ENCODE assay signal across 1 cellular context in the genomic region with DNA sequence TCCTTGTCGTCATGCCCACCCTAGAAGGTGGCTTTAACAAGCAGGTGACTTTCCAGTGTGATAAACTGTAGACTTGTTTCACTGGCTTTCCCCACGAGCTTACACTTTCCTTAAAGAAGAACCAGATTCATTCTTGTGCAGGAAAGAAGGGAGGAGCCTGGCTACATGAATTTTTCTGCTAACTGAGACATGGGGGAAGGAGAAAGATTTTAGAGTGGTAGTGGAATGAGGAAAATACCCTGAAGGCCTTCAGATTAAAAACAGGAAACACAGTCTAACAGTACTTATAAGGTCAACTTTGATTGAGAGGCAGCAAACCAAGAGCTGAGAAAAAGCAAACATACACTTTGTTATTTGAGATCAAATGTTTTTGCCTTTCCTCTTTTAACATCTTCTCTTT.
TF ChIP-seq lines count a peak whose summit lies in the region.

No MANE protein-coding gene starts in this region.

TF ChIP-seq in GM23338, 12 proteins besides CTCF, POLR2A, EP300 and RAD21 (continued from another document):
- TF ChIP-seq, protein P1, sequence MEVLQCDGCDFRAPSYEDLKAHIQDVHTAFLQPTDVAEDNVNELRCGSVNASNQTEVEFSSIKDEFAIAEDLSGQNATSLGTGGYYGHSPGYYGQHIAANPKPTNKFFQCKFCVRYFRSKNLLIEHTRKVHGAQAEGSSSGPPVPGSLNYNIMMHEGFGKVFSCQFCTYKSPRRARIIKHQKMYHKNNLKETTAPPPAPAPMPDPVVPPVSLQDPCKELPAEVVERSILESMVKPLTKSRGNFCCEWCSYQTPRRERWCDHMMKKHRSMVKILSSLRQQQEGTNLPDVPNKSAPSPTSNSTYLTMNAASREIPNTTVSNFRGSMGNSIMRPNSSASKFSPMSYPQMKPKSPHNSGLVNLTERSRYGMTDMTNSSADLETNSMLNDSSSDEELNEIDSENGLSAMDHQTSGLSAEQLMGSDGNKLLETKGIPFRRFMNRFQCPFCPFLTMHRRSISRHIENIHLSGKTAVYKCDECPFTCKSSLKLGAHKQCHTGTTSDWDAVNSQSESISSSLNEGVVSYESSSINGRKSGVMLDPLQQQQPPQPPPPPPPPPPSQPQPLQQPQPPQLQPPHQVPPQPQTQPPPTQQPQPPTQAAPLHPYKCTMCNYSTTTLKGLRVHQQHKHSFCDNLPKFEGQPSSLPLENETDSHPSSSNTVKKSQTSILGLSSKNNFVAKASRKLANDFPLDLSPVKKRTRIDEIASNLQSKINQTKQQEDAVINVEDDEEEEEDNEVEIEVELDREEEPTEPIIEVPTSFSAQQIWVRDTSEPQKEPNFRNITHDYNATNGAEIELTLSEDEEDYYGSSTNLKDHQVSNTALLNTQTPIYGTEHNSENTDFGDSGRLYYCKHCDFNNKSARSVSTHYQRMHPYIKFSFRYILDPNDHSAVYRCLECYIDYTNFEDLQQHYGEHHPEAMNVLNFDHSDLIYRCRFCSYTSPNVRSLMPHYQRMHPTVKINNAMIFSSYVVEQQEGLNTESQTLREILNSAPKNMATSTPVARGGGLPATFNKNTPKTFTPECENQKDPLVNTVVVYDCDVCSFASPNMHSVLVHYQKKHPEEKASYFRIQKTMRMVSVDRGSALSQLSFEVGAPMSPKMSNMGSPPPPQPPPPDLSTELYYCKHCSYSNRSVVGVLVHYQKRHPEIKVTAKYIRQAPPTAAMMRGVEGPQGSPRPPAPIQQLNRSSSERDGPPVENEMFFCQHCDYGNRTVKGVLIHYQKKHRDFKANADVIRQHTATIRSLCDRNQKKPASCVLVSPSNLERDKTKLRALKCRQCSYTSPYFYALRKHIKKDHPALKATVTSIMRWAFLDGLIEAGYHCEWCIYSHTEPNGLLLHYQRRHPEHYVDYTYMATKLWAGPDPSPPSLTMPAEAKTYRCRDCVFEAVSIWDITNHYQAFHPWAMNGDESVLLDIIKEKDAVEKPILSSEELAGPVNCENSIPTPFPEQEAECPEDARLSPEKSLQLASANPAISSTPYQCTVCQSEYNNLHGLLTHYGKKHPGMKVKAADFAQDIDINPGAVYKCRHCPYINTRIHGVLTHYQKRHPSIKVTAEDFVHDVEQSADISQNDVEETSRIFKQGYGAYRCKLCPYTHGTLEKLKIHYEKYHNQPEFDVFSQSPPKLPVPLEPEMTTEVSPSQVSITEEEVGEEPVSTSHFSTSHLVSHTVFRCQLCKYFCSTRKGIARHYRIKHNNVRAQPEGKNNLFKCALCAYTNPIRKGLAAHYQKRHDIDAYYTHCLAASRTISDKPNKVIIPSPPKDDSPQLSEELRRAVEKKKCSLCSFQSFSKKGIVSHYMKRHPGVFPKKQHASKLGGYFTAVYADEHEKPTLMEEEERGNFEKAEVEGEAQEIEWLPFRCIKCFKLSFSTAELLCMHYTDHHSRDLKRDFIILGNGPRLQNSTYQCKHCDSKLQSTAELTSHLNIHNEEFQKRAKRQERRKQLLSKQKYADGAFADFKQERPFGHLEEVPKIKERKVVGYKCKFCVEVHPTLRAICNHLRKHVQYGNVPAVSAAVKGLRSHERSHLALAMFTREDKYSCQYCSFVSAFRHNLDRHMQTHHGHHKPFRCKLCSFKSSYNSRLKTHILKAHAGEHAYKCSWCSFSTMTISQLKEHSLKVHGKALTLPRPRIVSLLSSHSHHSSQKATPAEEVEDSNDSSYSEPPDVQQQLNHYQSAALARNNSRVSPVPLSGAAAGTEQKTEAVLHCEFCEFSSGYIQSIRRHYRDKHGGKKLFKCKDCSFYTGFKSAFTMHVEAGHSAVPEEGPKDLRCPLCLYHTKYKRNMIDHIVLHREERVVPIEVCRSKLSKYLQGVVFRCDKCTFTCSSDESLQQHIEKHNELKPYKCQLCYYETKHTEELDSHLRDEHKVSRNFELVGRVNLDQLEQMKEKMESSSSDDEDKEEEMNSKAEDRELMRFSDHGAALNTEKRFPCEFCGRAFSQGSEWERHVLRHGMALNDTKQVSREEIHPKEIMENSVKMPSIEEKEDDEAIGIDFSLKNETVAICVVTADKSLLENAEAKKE (CRISPR knock-in tag; IDR thresholded peaks at IDR 0.05), result no peak
- TF ChIP-seq ZNF114 (CRISPR knock-in tag; IDR thresholded peaks at IDR 0.05) (no peak), EZH2phosphoT487 (IDR thresholded peaks at IDR 0.05; ENCODE audit: unreplicated experiment) (no peak), CREB1 (CRISPR knock-in tag; IDR thresholded peaks at IDR 0.05; ENCODE audit: low read depth) (no peak), JUNB (IDR thresholded peaks at IDR 0.05; ENCODE audit: unreplicated experiment) (no peak), NANOG (IDR thresholded peaks at IDR 0.05; ENCODE audit: borderline replicate concordance) (no peak), STAT1 (IDR thresholded peaks at IDR 0.05; ENCODE audit: unreplicated experiment) (no peak)
- TF ChIP-seq, protein P2, sequence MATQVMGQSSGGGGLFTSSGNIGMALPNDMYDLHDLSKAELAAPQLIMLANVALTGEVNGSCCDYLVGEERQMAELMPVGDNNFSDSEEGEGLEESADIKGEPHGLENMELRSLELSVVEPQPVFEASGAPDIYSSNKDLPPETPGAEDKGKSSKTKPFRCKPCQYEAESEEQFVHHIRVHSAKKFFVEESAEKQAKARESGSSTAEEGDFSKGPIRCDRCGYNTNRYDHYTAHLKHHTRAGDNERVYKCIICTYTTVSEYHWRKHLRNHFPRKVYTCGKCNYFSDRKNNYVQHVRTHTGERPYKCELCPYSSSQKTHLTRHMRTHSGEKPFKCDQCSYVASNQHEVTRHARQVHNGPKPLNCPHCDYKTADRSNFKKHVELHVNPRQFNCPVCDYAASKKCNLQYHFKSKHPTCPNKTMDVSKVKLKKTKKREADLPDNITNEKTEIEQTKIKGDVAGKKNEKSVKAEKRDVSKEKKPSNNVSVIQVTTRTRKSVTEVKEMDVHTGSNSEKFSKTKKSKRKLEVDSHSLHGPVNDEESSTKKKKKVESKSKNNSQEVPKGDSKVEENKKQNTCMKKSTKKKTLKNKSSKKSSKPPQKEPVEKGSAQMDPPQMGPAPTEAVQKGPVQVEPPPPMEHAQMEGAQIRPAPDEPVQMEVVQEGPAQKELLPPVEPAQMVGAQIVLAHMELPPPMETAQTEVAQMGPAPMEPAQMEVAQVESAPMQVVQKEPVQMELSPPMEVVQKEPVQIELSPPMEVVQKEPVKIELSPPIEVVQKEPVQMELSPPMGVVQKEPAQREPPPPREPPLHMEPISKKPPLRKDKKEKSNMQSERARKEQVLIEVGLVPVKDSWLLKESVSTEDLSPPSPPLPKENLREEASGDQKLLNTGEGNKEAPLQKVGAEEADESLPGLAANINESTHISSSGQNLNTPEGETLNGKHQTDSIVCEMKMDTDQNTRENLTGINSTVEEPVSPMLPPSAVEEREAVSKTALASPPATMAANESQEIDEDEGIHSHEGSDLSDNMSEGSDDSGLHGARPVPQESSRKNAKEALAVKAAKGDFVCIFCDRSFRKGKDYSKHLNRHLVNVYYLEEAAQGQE (IDR thresholded peaks at IDR 0.05; ENCODE audit: unreplicated experiment), result no peak
- TF ChIP-seq, protein P3, sequence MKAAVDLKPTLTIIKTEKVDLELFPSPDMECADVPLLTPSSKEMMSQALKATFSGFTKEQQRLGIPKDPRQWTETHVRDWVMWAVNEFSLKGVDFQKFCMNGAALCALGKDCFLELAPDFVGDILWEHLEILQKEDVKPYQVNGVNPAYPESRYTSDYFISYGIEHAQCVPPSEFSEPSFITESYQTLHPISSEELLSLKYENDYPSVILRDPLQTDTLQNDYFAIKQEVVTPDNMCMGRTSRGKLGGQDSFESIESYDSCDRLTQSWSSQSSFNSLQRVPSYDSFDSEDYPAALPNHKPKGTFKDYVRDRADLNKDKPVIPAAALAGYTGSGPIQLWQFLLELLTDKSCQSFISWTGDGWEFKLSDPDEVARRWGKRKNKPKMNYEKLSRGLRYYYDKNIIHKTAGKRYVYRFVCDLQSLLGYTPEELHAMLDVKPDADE (IDR thresholded peaks at IDR 0.05), result no peak
